Comparison of ENCODE assay signal across 1 cellular context in the genomic region with DNA sequence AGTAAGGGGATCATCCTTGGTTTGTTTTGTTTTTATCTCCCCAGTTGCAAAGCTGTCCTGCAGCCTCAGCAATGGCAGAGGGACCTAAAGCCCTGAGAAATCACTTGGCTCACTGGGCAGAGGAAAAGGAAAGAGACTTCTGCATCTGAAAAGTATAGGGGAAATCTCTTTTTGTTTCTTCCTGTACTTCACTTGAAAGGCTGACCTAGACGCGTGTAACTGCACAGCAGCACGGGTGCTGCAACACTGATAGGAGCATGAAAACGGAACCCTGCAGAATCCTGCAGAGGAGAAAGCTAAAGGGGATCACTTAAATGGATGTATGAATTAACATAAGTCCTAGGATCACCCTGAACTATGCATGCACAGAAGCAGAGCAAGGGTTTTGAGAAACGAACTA.
TF ChIP-seq lines count a peak whose summit lies in the region.

No MANE protein-coding gene starts in this region.

TF ChIP-seq in H1, 55 proteins besides CTCF, POLR2A, EP300 and RAD21:
- TF ChIP-seq RXRA (IDR thresholded peaks at IDR 0.05; ENCODE audit: insufficient read depth, low read depth, low read length) (no peak), TCF12 (IDR thresholded peaks at IDR 0.05; ENCODE audit: low read depth, low read length) (no peak), SP1 (IDR thresholded peaks at IDR 0.05; ENCODE audit: low read depth, low read length) (no peak), NRF1 (IDR thresholded peaks at IDR 0.05; ENCODE audit: low read depth, low read length) (no peak), GABPA (IDR thresholded peaks at IDR 0.05; ENCODE audit: borderline replicate concordance, insufficient read depth, low read length) (no peak), KDM4A (IDR thresholded peaks at IDR 0.05; ENCODE audit: low read depth, low read length, severe bottlenecking) (no peak), SIN3A (conservative IDR thresholded peaks at IDR 0.05 in 1 of 2, IDR thresholded peaks at IDR 0.05 in 1 of 2; ENCODE audit: low read depth in 1 of 2, low read length in 2 of 2) (no peak), BCL11A (IDR thresholded peaks at IDR 0.05; ENCODE audit: low read depth in 2 of 2, low read length in 2 of 2) (no peak), MAFK (IDR thresholded peaks at IDR 0.05; ENCODE audit: low read depth, low read length) (no peak), RNF2 (IDR thresholded peaks at IDR 0.05; ENCODE audit: borderline replicate concordance, low read depth, low read length, missing control alignments, poor library complexity, severe bottlenecking) (no peak), TAF7 (optimal IDR thresholded peaks at IDR 0.05; ENCODE audit: borderline replicate concordance, low read depth, low read length) (no peak), SRF (IDR thresholded peaks at IDR 0.05; ENCODE audit: low read depth, low read length) (no peak), YY1 (IDR thresholded peaks at IDR 0.05; ENCODE audit: low read depth, low read length) (no peak), BACH1 (IDR thresholded peaks at IDR 0.05; ENCODE audit: low read length) (no peak), TBP (IDR thresholded peaks at IDR 0.05; ENCODE audit: low read depth, low read length) (no peak), HDAC6 (IDR thresholded peaks at IDR 0.05; ENCODE audit: low read depth, low read length) (no peak), CBX5 (IDR thresholded peaks at IDR 0.05; ENCODE audit: low read depth, low read length) (no peak), ZNF274 (IDR thresholded peaks at IDR 0.05; ENCODE audit: borderline replicate concordance, extremely low read depth, low read length) (no peak), CREB1 (IDR thresholded peaks at IDR 0.05) (no peak)
